Comparison of ENCODE assay signal across 2 cellular contexts in the genomic region with DNA sequence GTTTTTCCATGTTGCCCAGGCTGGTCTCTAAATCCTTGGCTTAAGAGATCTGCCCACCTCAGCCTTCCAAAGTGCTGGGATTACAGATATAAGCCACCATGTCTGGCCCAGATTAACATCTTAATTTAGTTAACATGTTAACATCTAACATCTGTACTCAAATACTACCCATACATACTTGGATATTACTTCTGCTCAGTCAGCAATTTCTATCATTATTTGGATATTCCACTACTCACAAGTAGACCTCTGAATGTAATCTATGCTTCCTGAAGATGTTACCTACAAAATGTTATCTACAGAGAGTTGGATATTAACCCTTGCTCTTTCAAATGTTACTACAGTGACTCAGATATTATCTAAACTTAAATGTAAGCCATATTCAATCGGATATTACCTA.
TF ChIP-seq lines count a peak whose summit lies in the region.

No MANE protein-coding gene starts in this region.

TF ChIP-seq in SK-N-SH, 30 proteins besides CTCF, POLR2A, EP300 and RAD21 (continued from another document):
- TF ChIP-seq, protein P1, sequence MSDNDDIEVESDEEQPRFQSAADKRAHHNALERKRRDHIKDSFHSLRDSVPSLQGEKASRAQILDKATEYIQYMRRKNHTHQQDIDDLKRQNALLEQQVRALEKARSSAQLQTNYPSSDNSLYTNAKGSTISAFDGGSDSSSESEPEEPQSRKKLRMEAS (IDR thresholded peaks at IDR 0.05; ENCODE audit: low read depth), result no peak
- TF ChIP-seq GABPA (IDR thresholded peaks at IDR 0.05; ENCODE audit: low read depth) (no peak), RXRA (IDR thresholded peaks at IDR 0.05; ENCODE audit: borderline replicate concordance, low read depth) (no peak), FOXM1 (IDR thresholded peaks at IDR 0.05; ENCODE audit: low read depth) (no peak), SMC3 (IDR thresholded peaks at IDR 0.05; ENCODE audit: low read depth, low read length) (no peak), TAF1 (IDR thresholded peaks at IDR 0.05; ENCODE audit: borderline replicate concordance, low read depth, low read length) (no peak), EZH2phosphoT487 (IDR thresholded peaks at IDR 0.05; ENCODE audit: borderline replicate concordance, low read depth) (no peak), RCOR1 (IDR thresholded peaks at IDR 0.05; ENCODE audit: low read length) (no peak)
- TF ChIP-seq, protein P2, sequence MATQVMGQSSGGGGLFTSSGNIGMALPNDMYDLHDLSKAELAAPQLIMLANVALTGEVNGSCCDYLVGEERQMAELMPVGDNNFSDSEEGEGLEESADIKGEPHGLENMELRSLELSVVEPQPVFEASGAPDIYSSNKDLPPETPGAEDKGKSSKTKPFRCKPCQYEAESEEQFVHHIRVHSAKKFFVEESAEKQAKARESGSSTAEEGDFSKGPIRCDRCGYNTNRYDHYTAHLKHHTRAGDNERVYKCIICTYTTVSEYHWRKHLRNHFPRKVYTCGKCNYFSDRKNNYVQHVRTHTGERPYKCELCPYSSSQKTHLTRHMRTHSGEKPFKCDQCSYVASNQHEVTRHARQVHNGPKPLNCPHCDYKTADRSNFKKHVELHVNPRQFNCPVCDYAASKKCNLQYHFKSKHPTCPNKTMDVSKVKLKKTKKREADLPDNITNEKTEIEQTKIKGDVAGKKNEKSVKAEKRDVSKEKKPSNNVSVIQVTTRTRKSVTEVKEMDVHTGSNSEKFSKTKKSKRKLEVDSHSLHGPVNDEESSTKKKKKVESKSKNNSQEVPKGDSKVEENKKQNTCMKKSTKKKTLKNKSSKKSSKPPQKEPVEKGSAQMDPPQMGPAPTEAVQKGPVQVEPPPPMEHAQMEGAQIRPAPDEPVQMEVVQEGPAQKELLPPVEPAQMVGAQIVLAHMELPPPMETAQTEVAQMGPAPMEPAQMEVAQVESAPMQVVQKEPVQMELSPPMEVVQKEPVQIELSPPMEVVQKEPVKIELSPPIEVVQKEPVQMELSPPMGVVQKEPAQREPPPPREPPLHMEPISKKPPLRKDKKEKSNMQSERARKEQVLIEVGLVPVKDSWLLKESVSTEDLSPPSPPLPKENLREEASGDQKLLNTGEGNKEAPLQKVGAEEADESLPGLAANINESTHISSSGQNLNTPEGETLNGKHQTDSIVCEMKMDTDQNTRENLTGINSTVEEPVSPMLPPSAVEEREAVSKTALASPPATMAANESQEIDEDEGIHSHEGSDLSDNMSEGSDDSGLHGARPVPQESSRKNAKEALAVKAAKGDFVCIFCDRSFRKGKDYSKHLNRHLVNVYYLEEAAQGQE (IDR thresholded peaks at IDR 0.05; ENCODE audit: low read depth, low read length), result no peak
- TF ChIP-seq, protein P3, sequence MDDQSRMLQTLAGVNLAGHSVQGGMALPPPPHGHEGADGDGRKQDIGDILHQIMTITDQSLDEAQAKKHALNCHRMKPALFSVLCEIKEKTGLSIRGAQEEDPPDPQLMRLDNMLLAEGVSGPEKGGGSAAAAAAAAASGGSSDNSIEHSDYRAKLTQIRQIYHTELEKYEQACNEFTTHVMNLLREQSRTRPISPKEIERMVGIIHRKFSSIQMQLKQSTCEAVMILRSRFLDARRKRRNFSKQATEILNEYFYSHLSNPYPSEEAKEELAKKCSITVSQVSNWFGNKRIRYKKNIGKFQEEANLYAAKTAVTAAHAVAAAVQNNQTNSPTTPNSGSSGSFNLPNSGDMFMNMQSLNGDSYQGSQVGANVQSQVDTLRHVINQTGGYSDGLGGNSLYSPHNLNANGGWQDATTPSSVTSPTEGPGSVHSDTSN (IDR thresholded peaks at IDR 0.05), result no peak
- TF ChIP-seq, protein P4, sequence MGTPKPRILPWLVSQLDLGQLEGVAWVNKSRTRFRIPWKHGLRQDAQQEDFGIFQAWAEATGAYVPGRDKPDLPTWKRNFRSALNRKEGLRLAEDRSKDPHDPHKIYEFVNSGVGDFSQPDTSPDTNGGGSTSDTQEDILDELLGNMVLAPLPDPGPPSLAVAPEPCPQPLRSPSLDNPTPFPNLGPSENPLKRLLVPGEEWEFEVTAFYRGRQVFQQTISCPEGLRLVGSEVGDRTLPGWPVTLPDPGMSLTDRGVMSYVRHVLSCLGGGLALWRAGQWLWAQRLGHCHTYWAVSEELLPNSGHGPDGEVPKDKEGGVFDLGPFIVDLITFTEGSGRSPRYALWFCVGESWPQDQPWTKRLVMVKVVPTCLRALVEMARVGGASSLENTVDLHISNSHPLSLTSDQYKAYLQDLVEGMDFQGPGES (IDR thresholded peaks at IDR 0.05; ENCODE audit: low read depth, low read length), result no peak
TF ChIP-seq in SK-N-SH: peak in this region for 0.

TF ChIP-seq in SK-N-SH treated with all-trans-retinoic acid at 6 μM for 48 hours, 23 proteins besides CTCF, POLR2A, EP300 and RAD21 (continued from another document):
- TF ChIP-seq, protein P5, sequence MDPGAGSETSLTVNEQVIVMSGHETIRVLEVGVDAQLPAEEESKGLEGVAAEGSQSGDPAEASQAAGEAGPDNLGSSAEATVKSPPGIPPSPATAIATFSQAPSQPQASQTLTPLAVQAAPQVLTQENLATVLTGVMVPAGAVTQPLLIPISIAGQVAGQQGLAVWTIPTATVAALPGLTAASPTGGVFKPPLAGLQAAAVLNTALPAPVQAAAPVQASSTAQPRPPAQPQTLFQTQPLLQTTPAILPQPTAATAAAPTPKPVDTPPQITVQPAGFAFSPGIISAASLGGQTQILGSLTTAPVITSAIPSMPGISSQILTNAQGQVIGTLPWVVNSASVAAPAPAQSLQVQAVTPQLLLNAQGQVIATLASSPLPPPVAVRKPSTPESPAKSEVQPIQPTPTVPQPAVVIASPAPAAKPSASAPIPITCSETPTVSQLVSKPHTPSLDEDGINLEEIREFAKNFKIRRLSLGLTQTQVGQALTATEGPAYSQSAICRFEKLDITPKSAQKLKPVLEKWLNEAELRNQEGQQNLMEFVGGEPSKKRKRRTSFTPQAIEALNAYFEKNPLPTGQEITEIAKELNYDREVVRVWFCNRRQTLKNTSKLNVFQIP (CRISPR knock-in tag; IDR thresholded peaks at IDR 0.05; ENCODE audit: borderline replicate concordance, low read depth), result no peak
- TF ChIP-seq ZFP3 (CRISPR knock-in tag; IDR thresholded peaks at IDR 0.05) (no peak), SNAI2 (CRISPR knock-in tag; IDR thresholded peaks at IDR 0.05) (no peak), CSDC2 (CRISPR knock-in tag; IDR thresholded peaks at IDR 0.05) (no peak), ZNF70 (CRISPR knock-in tag; IDR thresholded peaks at IDR 0.05) (no peak), ZNF565 (CRISPR knock-in tag; conservative IDR thresholded peaks at IDR 0.05; ENCODE audit: low read depth) (no peak), TCF4 (CRISPR knock-in tag; IDR thresholded peaks at IDR 0.05; ENCODE audit: borderline replicate concordance) (no peak), BACH2 (CRISPR knock-in tag; IDR thresholded peaks at IDR 0.05; ENCODE audit: borderline replicate concordance) (no peak), GLIS3 (CRISPR knock-in tag; IDR thresholded peaks at IDR 0.05) (no peak), OSR1 (CRISPR knock-in tag; IDR thresholded peaks at IDR 0.05) (no peak)
- TF ChIP-seq, protein P6, sequence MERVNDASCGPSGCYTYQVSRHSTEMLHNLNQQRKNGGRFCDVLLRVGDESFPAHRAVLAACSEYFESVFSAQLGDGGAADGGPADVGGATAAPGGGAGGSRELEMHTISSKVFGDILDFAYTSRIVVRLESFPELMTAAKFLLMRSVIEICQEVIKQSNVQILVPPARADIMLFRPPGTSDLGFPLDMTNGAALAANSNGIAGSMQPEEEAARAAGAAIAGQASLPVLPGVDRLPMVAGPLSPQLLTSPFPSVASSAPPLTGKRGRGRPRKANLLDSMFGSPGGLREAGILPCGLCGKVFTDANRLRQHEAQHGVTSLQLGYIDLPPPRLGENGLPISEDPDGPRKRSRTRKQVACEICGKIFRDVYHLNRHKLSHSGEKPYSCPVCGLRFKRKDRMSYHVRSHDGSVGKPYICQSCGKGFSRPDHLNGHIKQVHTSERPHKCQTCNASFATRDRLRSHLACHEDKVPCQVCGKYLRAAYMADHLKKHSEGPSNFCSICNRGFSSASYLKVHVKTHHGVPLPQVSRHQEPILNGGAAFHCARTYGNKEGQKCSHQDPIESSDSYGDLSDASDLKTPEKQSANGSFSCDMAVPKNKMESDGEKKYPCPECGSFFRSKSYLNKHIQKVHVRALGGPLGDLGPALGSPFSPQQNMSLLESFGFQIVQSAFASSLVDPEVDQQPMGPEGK (CRISPR knock-in tag; IDR thresholded peaks at IDR 0.05; ENCODE audit: borderline replicate concordance), result no peak
- TF ChIP-seq, protein P7, sequence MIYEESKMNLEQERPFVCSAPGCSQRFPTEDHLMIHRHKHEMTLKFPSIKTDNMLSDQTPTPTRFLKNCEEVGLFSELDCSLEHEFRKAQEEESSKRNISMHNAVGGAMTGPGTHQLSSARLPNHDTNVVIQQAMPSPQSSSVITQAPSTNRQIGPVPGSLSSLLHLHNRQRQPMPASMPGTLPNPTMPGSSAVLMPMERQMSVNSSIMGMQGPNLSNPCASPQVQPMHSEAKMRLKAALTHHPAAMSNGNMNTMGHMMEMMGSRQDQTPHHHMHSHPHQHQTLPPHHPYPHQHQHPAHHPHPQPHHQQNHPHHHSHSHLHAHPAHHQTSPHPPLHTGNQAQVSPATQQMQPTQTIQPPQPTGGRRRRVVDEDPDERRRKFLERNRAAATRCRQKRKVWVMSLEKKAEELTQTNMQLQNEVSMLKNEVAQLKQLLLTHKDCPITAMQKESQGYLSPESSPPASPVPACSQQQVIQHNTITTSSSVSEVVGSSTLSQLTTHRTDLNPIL (CRISPR knock-in tag; IDR thresholded peaks at IDR 0.05; ENCODE audit: low read depth), result no peak
TF ChIP-seq in SK-N-SH treated with all-trans-retinoic acid at 6 μM for 48 hours: peak in this region for 0.
